1 cellular context compared by ENCODE assay signal in genomic region chr10:44982114-44982460, GRCh38.
TF ChIP-seq lines count a peak whose summit lies in the region.

No MANE protein-coding gene starts in this region.

TF ChIP-seq in IMR-90, 13 proteins besides CTCF, POLR2A, EP300 and RAD21:
- TF ChIP-seq RCOR1 (IDR thresholded peaks at IDR 0.05; ENCODE audit: insufficient replicate concordance, low read length) = no peak
- TF ChIP-seq, protein P1, sequence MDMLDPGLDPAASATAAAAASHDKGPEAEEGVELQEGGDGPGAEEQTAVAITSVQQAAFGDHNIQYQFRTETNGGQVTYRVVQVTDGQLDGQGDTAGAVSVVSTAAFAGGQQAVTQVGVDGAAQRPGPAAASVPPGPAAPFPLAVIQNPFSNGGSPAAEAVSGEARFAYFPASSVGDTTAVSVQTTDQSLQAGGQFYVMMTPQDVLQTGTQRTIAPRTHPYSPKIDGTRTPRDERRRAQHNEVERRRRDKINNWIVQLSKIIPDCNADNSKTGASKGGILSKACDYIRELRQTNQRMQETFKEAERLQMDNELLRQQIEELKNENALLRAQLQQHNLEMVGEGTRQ (IDR thresholded peaks at IDR 0.05; ENCODE audit: low read depth, low read length) = no peak
- no peak for TF ChIP-seq SMC3 (IDR thresholded peaks at IDR 0.05; ENCODE audit: low read depth, low read length)
- no peak for TF ChIP-seq CHD1 (IDR thresholded peaks at IDR 0.05; ENCODE audit: low read depth, low read length)
- TF ChIP-seq RFX5 (IDR thresholded peaks at IDR 0.05; ENCODE audit: low read depth, low read length) = no peak
- no peak for TF ChIP-seq CEBPB (IDR thresholded peaks at IDR 0.05; ENCODE audit: low read depth, low read length)
- no peak for TF ChIP-seq NFE2L2 (IDR thresholded peaks at IDR 0.05; ENCODE audit: low read depth, low read length)
- no peak for TF ChIP-seq MAFK (IDR thresholded peaks at IDR 0.05; ENCODE audit: low read depth, low read length)
- no peak for TF ChIP-seq FOS (IDR thresholded peaks at IDR 0.05; ENCODE audit: low read depth, low read length)
- TF ChIP-seq, protein P2, sequence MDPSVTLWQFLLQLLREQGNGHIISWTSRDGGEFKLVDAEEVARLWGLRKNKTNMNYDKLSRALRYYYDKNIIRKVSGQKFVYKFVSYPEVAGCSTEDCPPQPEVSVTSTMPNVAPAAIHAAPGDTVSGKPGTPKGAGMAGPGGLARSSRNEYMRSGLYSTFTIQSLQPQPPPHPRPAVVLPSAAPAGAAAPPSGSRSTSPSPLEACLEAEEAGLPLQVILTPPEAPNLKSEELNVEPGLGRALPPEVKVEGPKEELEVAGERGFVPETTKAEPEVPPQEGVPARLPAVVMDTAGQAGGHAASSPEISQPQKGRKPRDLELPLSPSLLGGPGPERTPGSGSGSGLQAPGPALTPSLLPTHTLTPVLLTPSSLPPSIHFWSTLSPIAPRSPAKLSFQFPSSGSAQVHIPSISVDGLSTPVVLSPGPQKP (IDR thresholded peaks at IDR 0.05; ENCODE audit: borderline replicate concordance, low read depth, low read length) = no peak
- no peak for TF ChIP-seq MAZ (IDR thresholded peaks at IDR 0.05; ENCODE audit: borderline replicate concordance, low read depth, low read length)
- TF ChIP-seq BHLHE40 (IDR thresholded peaks at IDR 0.05; ENCODE audit: low read depth, low read length) = no peak
- no peak for TF ChIP-seq MXI1 (IDR thresholded peaks at IDR 0.05; ENCODE audit: borderline replicate concordance, low read depth, low read length)
